Comparison of ENCODE assay signal across 21 cellular contexts in the genomic region with DNA sequence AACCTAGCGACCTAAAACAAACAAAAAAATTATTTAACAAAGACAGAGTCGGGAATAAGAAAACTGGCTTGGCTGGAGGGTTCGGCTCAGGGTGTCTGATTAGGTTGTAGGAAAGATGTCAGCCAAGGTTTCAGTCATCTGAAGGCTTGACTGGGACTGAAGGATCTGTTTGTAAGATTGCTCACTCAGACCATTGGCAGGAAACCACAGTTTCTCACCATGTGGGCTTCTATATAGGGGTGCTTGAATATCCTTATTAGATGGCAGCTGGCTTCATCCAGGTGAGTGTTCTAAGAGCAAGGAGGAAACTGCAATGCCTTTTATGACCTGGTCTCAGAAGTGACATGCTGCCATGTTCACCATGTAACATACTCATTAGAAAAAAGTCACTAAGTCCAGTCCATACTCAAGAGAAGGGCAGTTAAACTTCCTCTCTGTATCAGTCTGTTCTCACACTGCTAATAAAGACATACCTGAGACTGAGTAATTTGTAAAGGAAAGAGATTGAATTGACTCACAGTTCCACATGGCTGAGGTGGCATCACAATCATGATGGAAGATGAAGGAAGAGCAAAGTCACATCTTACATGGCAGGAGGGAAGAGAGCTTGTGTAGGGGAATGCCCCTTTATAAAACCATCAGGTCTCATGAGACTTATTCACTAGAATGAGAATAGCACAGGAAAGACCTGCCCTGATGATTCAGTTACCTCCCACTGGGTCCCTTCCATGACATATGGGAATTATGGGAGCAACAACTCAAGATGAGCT. TPM values are rescaled to one million over a fixed set of nuclear protein-coding genes. Genes with fewer than 3 reads are reported as not detected.
A peak's percentile ranks its signal among the peaks of the same experiment; 100 is the strongest.
DNase-seq lines count a peak whose midpoint lies in the region; ATAC-seq and TF ChIP-seq lines count a peak whose summit lies in the region.
"Had no signal": no experiment of that assay in that cellular context is flagged by ENCODE, and none has a peak within 500 bp of the region (broad histone marks: within the 10 kb centered on the region; RNA-seq: fewer than 3 reads in every experiment).

No MANE protein-coding gene starts in this region.

- TF ChIP-seq CTCF in foreskin keratinocyte (conservative IDR thresholded peaks at IDR 0.05) (no peak), WERI-Rb-1 (IDR thresholded peaks at IDR 0.05; ENCODE audit: low read depth, low read length) (no peak)

- no peaks in the 10 kb centered on the region for H3K36me3 ChIP-seq in WERI-Rb-1
- H3K36me3 ChIP-seq: SJCRH30 had no signal

- H3K4me1 ChIP-seq in foreskin keratinocyte, result peaks cover 8% of the 10 kb centered on the region
- H3K4me1 ChIP-seq: SJCRH30 had no signal

- H3K27me3 ChIP-seq in foreskin keratinocyte (no peaks in the 10 kb centered on the region), WERI-Rb-1 (ENCODE audit: insufficient read depth, low read depth, severe bottlenecking) (no peaks in the 10 kb centered on the region)
- H3K27me3 ChIP-seq: SJCRH30 had no signal

- no peak overlapping the region for H3K4me3 Mint-ChIP-seq in stimulated activated naive CD8-positive, alpha-beta T cell treated with anti-CD3 and anti-CD28 coated beads, Interleukin-15, amount 100 ng/mL, for 72 hours
- H3K4me3 Mint-ChIP-seq: CD4-positive, alpha-beta memory T cell; H9; IgD-negative memory B cell had no signal

- H3K4me1 Mint-ChIP-seq in stimulated activated naive CD8-positive, alpha-beta T cell treated with anti-CD3 and anti-CD28 coated beads, Interleukin-15, amount 100 ng/mL, for 72 hours, result no peaks in the 10 kb centered on the region
- H3K4me1 Mint-ChIP-seq: CD4-positive, alpha-beta memory T cell; H9; IgD-negative memory B cell had no signal

- peaks cover 10% of the 10 kb centered on the region for H3K9me3 ChIP-seq in WERI-Rb-1 (ENCODE audit: severe bottlenecking)
- H3K9me3 ChIP-seq: SJCRH30 had no signal

- no peaks in the 10 kb centered on the region for H3K27me3 Mint-ChIP-seq in stimulated activated naive CD8-positive, alpha-beta T cell treated with anti-CD3 and anti-CD28 coated beads, Interleukin-15, amount 100 ng/mL, for 72 hours

- ATAC-seq in stimulated activated naive CD8-positive, alpha-beta T cell treated with anti-CD3 and anti-CD28 coated beads, Interleukin-15, amount 100 ng/mL, for 72 hours, result peak; percentile 52
- ATAC-seq in stimulated activated naive CD8-positive, alpha-beta T cell treated with anti-CD3 and anti-CD28 coated beads, Interleukin-15, Interleukin-2, amounts not matched to agents 100 U/mL and 50 U/mL, for 24 hours, result no peak
- ATAC-seq in foreskin keratinocyte (peak; percentile 36), GM18861 (IDR thresholded peaks at IDR 0.05; ENCODE audit: unreplicated experiment) (no peak), GM19351 (IDR thresholded peaks at IDR 0.05; ENCODE audit: unreplicated experiment) (no peak)

- peaks cover 20 to 36% of the 10 kb centered on the region in 2 donors for H3K9me3 Mint-ChIP-seq in stimulated activated naive CD8-positive, alpha-beta T cell treated with anti-CD3 and anti-CD28 coated beads, Interleukin-15, amount 100 ng/mL, for 72 hours

- peak; percentile 12 for DNase-seq in NK-92 treated with Interleukin-12 subunit alpha and Interleukin-12 subunit beta, amount 100 ng/mL, for 24 hours (lab: John Stamatoyannopoulos, UW)
- DNase-seq in NK-92 (lab: John Stamatoyannopoulos, UW; ENCODE audit: unreplicated experiment) (no peak), foreskin keratinocyte (peak in 1 of 2 donors; percentile 52), WERI-Rb-1 (no peak)
- no peak for DNase-seq in stimulated activated naive CD8-positive, alpha-beta T cell treated with anti-CD3 and anti-CD28 coated beads, Interleukin-15, amount 100 ng/mL, for 72 hours
- DNase-seq in stimulated activated naive CD8-positive, alpha-beta T cell treated with anti-CD3 and anti-CD28 coated beads, Interleukin-15, Interleukin-2, amounts not matched to agents 100 U/mL and 50 U/mL, for 24 hours, result no peak
- DNase-seq: CD4-positive, alpha-beta memory T cell; H9; NCI-H187; NCI-H345; NCI-H526 treated with DMSO at 0.1 percent for 48 hours; OCI-M1; SJCRH30 had no signal

- no peak overlapping the region for H3K4me3 ChIP-seq in WERI-Rb-1 (ENCODE audit: low read depth, low read length)
- H3K4me3 ChIP-seq: SJCRH30 had no signal

- H3K27ac ChIP-seq in foreskin keratinocyte (no peak overlapping the region), WERI-Rb-1 (no peak overlapping the region)
- H3K27ac ChIP-seq: 22Rv1, HL-60, RWPE1, SJCRH30 had no signal

- H3K27ac Mint-ChIP-seq in stimulated activated naive CD8-positive, alpha-beta T cell treated with anti-CD3 and anti-CD28 coated beads, Interleukin-15, amount 100 ng/mL, for 72 hours, result peak overlapping the region in 1 of 2 donors; percentile 79
- H3K27ac Mint-ChIP-seq: CD4-positive, alpha-beta memory T cell; H9; IgD-negative memory B cell had no signal

RNA-seq across cellular contexts. Expression of a gene that starts 1.2 kb away (rescaled TPM):
- not detected in 2 replicates for total RNA-seq in foreskin keratinocyte
- polyA plus RNA-seq in foreskin keratinocyte, result not detected in 2 replicates
- total RNA-seq: CD4-positive, alpha-beta memory T cell; H9; LHCN-M2; SJCRH30 had no signal
- polyA plus RNA-seq: BJ; CD4-positive, alpha-beta memory T cell; IgD-negative memory B cell had no signal

RNA-seq across cellular contexts. Expression of a gene that starts 5.1 kb away (rescaled TPM):
- 0.67 and 0.88 TPM in 2 replicates for total RNA-seq in foreskin keratinocyte
- polyA plus RNA-seq in foreskin keratinocyte, result 0.50 and 0.60 TPM in 2 replicates
- total RNA-seq: CD4-positive, alpha-beta memory T cell; H9; LHCN-M2; SJCRH30 had no signal
- polyA plus RNA-seq: BJ; CD4-positive, alpha-beta memory T cell; IgD-negative memory B cell had no signal

RNA-seq across cellular contexts. Expression of a gene that starts 13.9 kb away (rescaled TPM):
- not detected in 2 replicates for total RNA-seq in foreskin keratinocyte
- 0.12 TPM in 1 of 2 replicates, not detected in the other for polyA plus RNA-seq in foreskin keratinocyte
- total RNA-seq: CD4-positive, alpha-beta memory T cell; H9; LHCN-M2; SJCRH30 had no signal
- polyA plus RNA-seq: BJ; CD4-positive, alpha-beta memory T cell; IgD-negative memory B cell had no signal

RNA-seq across cellular contexts. Expression of a gene that starts 48.6 kb away (rescaled TPM):
- total RNA-seq in foreskin keratinocyte, result not detected in 2 replicates
- polyA plus RNA-seq in foreskin keratinocyte, result not detected in 2 replicates
- total RNA-seq: CD4-positive, alpha-beta memory T cell; H9; LHCN-M2; SJCRH30 had no signal
- polyA plus RNA-seq: BJ, IgD-negative memory B cell had no signal

Comparison
In these comparisons a context has a peak if more than half of its experiments do, and no peak if none do; other contexts are left out.
1. ATAC-seq: peak in stimulated activated naive CD8-positive, alpha-beta T cell treated with anti-CD3 and anti-CD28 coated beads, Interleukin-15, amount 100 ng/mL, for 72 hours (single experiment) and foreskin keratinocyte (single experiment); none in stimulated activated naive CD8-positive, alpha-beta T cell treated with anti-CD3 and anti-CD28 coated beads, Interleukin-15, Interleukin-2, amounts not matched to agents 100 U/mL and 50 U/mL, for 24 hours (single experiment), GM18861 (single experiment) and GM19351 (single experiment).